Comparison of ENCODE assay signal across 15 cellular contexts in the genomic region with DNA sequence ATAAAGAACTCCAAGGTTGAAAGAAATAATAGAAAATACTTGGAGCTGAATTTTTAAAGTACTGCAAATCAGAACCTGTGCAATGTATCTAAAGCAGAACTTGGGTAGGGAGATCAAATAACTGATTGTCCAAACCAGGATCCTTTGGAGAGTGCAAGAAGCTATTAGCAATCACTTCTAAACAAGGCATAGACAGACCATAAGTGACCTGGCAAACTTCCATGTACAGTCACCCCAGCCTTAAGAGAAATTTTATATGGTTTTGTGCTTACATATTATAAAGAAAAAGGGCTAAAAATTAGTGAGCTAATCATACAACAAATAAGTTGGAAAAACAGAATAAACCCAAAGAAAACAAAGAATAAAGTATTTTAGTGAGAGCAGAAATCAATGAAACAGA. TPM values are rescaled to one million over a fixed set of nuclear protein-coding genes. Genes with fewer than 3 reads are reported as not detected.
A peak's percentile ranks its signal among the peaks of the same experiment; 100 is the strongest.
DNase-seq lines count a peak whose midpoint lies in the region; ATAC-seq, FAIRE-seq and TF ChIP-seq lines count a peak whose summit lies in the region.
"Had no signal": no experiment of that assay in that cellular context is flagged by ENCODE, and none has a peak within 500 bp of the region (broad histone marks: within the 10 kb centered on the region; RNA-seq: fewer than 3 reads in every experiment).

No MANE protein-coding gene starts in this region.

- ATAC-seq in IMR-90 (ENCODE audit: low read depth) (no peak), K562 (no peak), GM18873 (IDR thresholded peaks at IDR 0.05; ENCODE audit: low FRiP score, unreplicated experiment) (no peak), HG02763 (IDR thresholded peaks at IDR 0.05; ENCODE audit: unreplicated experiment) (no peak)

- no peak overlapping the region for H4K8ac ChIP-seq in IMR-90 (ENCODE audit: low read depth in 2 of 2, low read length in 2 of 2)

- H3K4me2 ChIP-seq in IMR-90 (ENCODE audit: low read depth, low read length) = no peak overlapping the region
- H3K4me2 ChIP-seq in K562 (ENCODE audit: insufficient read depth, low read length) = no peak overlapping the region

- H3K4me1 ChIP-seq in IMR-90 (ENCODE audit: control insufficient read depth, insufficient read depth, low read length) = peaks cover 4% of the 10 kb centered on the region; the same call in 1 of the 2 replicates
- H3K4me1 ChIP-seq in K562 (replicated peaks in 1 of 2; ENCODE audit: control insufficient read depth in 2 of 2, insufficient read depth in 2 of 2, low read length in 2 of 2) = no peaks in the 10 kb centered on the region

- H3K79me2 ChIP-seq in K562 (ENCODE audit: control insufficient read depth, insufficient read depth, low read length) = no peaks in the 10 kb centered on the region

- intact Hi-C loops in IMR-90 (cut with micrococcal nuclease) (no loop called here), K562 (cut with micrococcal nuclease) (no loop called here)

- no peak overlapping the region for H2AK9ac ChIP-seq in IMR-90 (replicated peaks; ENCODE audit: low read depth, low read length, poor library complexity)

- POLR2A ChIA-PET in IMR-90 (lab: Charles Lee; ENCODE audit: unreplicated experiment) (interaction anchor here (0.5 kb wide), 1 partner anchor 11 kb away, joined by 6 read pairs; no protein-coding TSS in a partner anchor), K562 (lab: Yijun Ruan, JAX) (no interaction called here)

- H3K27ac ChIP-seq in IMR-90 (ENCODE audit: insufficient read depth, low read length) = no peak overlapping the region
- H3K27ac ChIP-seq in K562 (ENCODE audit: extremely low read depth, low read depth, low read length) = no peak overlapping the region

- peak; percentile 16 for DNase-seq in EH (ENCODE audit: low read depth)
- peak; percentile 58 for DNase-seq in IMR-90
- no peak for DNase-seq in K562 (ENCODE audit: extremely low read depth in 1 of 4, low spot score in 3 of 4)
- peak; percentile 59 for DNase-seq in iris pigment epithelial cell (ENCODE audit: low read depth)
- DNase-seq in NCI-H524 (lab: John Stamatoyannopoulos, UW) = no peak
- DNase-seq: ACHN; C1 segment of cervical spinal cord; CD4-positive, alpha-beta T cell; DMS79; EL; GDM1; H7 had no signal

- BruUV-seq in IMR-90 (replicated peaks; lab: Mats Ljungman, UMichigan) (no TSS peak), K562 (replicated peaks; lab: Mats Ljungman, UMichigan) (no TSS peak)

- FAIRE-seq in K562 (lab: Jason Lieb, UNC) = peak; percentile 26
- FAIRE-seq: GM12892 had no signal

- H4K91ac ChIP-seq in IMR-90 (ENCODE audit: insufficient read depth, low read depth, low read length) = no peak overlapping the region

- H3K4ac ChIP-seq in IMR-90 (ENCODE audit: low read depth, low read length) = no peak overlapping the region

- no peak overlapping the region for H3K56ac ChIP-seq in IMR-90 (ENCODE audit: extremely low read depth, insufficient read depth, low read length)

- H4K20me1 ChIP-seq in IMR-90 (ENCODE audit: insufficient read depth, low read length) (no peaks in the 10 kb centered on the region; the same call in 1 of the 2 replicates), K562 (replicated peaks; ENCODE audit: control insufficient read depth, insufficient read depth, low read length) (no peaks in the 10 kb centered on the region)

- TF ChIP-seq EP300 in K562 (IDR thresholded peaks at IDR 0.05; ENCODE audit: low read length) = no peak

- TF ChIP-seq POLR2A in IMR-90 (IDR thresholded peaks at IDR 0.05; ENCODE audit: low read depth, low read length) (no peak), K562 (conservative IDR thresholded peaks at IDR 0.05) (no peak)

- H3K23ac ChIP-seq in IMR-90 (ENCODE audit: low read depth, low read length) = no peak overlapping the region

- H2BK20ac ChIP-seq in IMR-90 (ENCODE audit: low read depth, low read length) = no peak overlapping the region

- no peak overlapping the region for H3K14ac ChIP-seq in IMR-90 (replicated peaks; ENCODE audit: low read depth, low read length)

- no peak overlapping the region for H3K18ac ChIP-seq in IMR-90 (ENCODE audit: low read depth, low read length)

- H2BK5ac ChIP-seq in IMR-90 (ENCODE audit: low read depth, low read length, poor library complexity, severe bottlenecking) = no peak overlapping the region

- H3K79me1 ChIP-seq in IMR-90 (ENCODE audit: low read depth in 1 of 2, low read length in 2 of 2) = peaks cover 7 to 12% of the 10 kb centered on the region in 2 experiments; a peak in 3 of 4 replicates

- TF ChIP-seq RAD21 in IMR-90 (IDR thresholded peaks at IDR 0.05; ENCODE audit: low read length) (no peak), K562 (CRISPR knock-in tag; conservative IDR thresholded peaks at IDR 0.05 in 1 of 2, IDR thresholded peaks at IDR 0.05 in 1 of 2) (no peak)

- no peak overlapping the region for H3K4me3 ChIP-seq in IMR-90 (ENCODE audit: insufficient read depth, low read depth, low read length)
- H3K4me3 ChIP-seq in K562 = no peak overlapping the region

- H3K9ac ChIP-seq in IMR-90 (ENCODE audit: low read depth, low read length) (no peak overlapping the region), K562 (ENCODE audit: insufficient read depth in 1 of 2, low read depth in 2 of 2, low read length in 2 of 2) (no peak overlapping the region)

- CTCF ChIA-PET in IMR-90 (lab: Yijun Ruan, JAX) = no interaction called here
- CTCF ChIA-PET in K562 (lab: Yijun Ruan, JAX; ENCODE audit: low intra/inter-chr PET ratio) = no interaction called here

- H3K9me1 ChIP-seq in IMR-90 (ENCODE audit: insufficient read depth, low read length) (peaks cover 5% of the 10 kb centered on the region; the same call in 1 of the 2 replicates), K562 (ENCODE audit: control insufficient read depth, insufficient read depth, low read length) (no peaks in the 10 kb centered on the region)

- dilution Hi-C loops in IMR-90 (cut with HindIII; ENCODE audit: low sequenced_read_pairs, unreplicated experiment) = no loop called here

- in situ Hi-C loops in IMR-90 (cut with MboI; ENCODE audit: low sequenced_read_pairs) = no loop called here
- in situ Hi-C loops in K562 (cut with MboI) = loop anchor here (25.0 kb wide), 1 partner anchor 1411 kb away; no protein-coding TSS in a partner anchor

- TF ChIP-seq CTCF in IMR-90 (conservative IDR thresholded peaks at IDR 0.05; ENCODE audit: low read depth, low read length) = no peak
- TF ChIP-seq CTCF in K562 (IDR thresholded peaks at IDR 0.05 in 2 of 3, conservative IDR thresholded peaks at IDR 0.05 in 1 of 3; ENCODE audit: insufficient read depth in 2 of 3, low read depth in 1 of 3, low read length in 3 of 3) = no peak

- H3K27me3 ChIP-seq in IMR-90 (ENCODE audit: control insufficient read depth, insufficient read depth, low read length) (no peaks in the 10 kb centered on the region), K562 (ENCODE audit: control insufficient read depth in 2 of 2, insufficient read depth in 2 of 2, low read length in 2 of 2) (no peaks in the 10 kb centered on the region)

- H2AFZ ChIP-seq in IMR-90 (replicated peaks; ENCODE audit: low read length, poor library complexity) (no peak overlapping the region), K562 (ENCODE audit: low read depth, low read length) (no peak overlapping the region)

- H2BK120ac ChIP-seq in IMR-90 (ENCODE audit: low read depth, low read length) = no peak overlapping the region

- no peak overlapping the region for H2BK15ac ChIP-seq in IMR-90 (ENCODE audit: low read depth, low read length)

- no peak overlapping the region for H2AK5ac ChIP-seq in IMR-90 (ENCODE audit: low read depth, low read length)

- no peak overlapping the region for H4K5ac ChIP-seq in IMR-90 (ENCODE audit: low read depth, low read length)

- peaks cover 10% of the 10 kb centered on the region for H3K36me3 ChIP-seq in IMR-90 (ENCODE audit: control insufficient read depth, insufficient read depth, low read length)
- no peaks in the 10 kb centered on the region for H3K36me3 ChIP-seq in K562 (ENCODE audit: control insufficient read depth, insufficient read depth, low read length)

- H3K9me3 ChIP-seq in IMR-90 (ENCODE audit: control insufficient read depth, insufficient read depth, low read length) = no peaks in the 10 kb centered on the region
- H3K9me3 ChIP-seq in K562 (replicated peaks; ENCODE audit: control insufficient read depth, insufficient read depth, low read depth, low read length) = 0 out of 2 replicates have a peak, but pooled peaks cover 2% of the 10 kb centered on the region

RNA-seq across cellular contexts. Expression of a gene that starts 35.2 kb away (rescaled TPM):
- total RNA-seq in IMR-90 (2012; rRNA removed) = 20.1 and 25.3 TPM in 2 replicates
- 15.7 TPM in 2 replicates for polyA plus RNA-seq in IMR-90 (2012; rRNA removed)
- 12.3 and 13.0 TPM in 2 replicates for polyA plus RNA-seq in IMR-90 (2012; cell fraction: cytosol; rRNA removed)
- polyA plus RNA-seq in IMR-90 (2012; cell fraction: nucleus; rRNA removed; ENCODE audit: low replicate concordance) = 15.5 and 21.8 TPM in 2 replicates
- 33.1 and 48.0 TPM in 2 replicates for total RNA-seq in K562 (2011; cell fraction: chromatin; rRNA removed; ENCODE audit: low replicate concordance)
- 14.3 and 15.1 TPM in 2 replicates for total RNA-seq in K562 (2011; cell fraction: nucleolus; rRNA removed)
- total RNA-seq in K562 (2011; cell fraction: nucleoplasm; rRNA removed) = 24.0 and 42.4 TPM in 2 replicates
- total RNA-seq in K562 (2014; rRNA removed) = 18.4 and 18.8 TPM in 2 replicates
- total RNA-seq in K562 (2014; rRNA removed; fragmentation: Illumina TruSeq; extraction: Trizol) = 18.2 and 23.6 TPM in 2 replicates
- 9.6 and 9.8 TPM in 2 replicates for total RNA-seq in K562 (2015; rRNA removed; fragmentation: Illumina TruSeq; extraction: Trizol)
- 22.2 and 25.9 TPM in 2 replicates for total RNA-seq in K562 (2021)
- polyA plus RNA-seq in K562 (2011; rRNA removed) = 9.4 and 18.0 TPM in 2 replicates
- 10.5 and 11.5 TPM in 2 replicates for polyA plus RNA-seq in K562 (2011; cell fraction: cytosol; rRNA removed)
- 10.1 and 12.7 TPM in 2 replicates for polyA plus RNA-seq in K562 (2011; cell fraction: nucleus; rRNA removed)
- 16.9 and 20.9 TPM in 2 replicates for polyA plus RNA-seq in K562 (2012)
- 14.5 and 16.1 TPM in 2 replicates for polyA plus RNA-seq in K562 (2014; fragmentation: Illumina TruSeq; extraction: Trizol)
- polyA plus RNA-seq in K562 (2014; fragmentation: Nextera tagmentation; extraction: Ambion mirVana) = 10 to 100 TPM in 1 of 2 experiments, 1 to 10 TPM in 1; 9.2 to 12.6 TPM
- polyA plus RNA-seq in K562 (2014; rRNA removed) = 13.7 and 15.9 TPM in 2 replicates
- polyA minus RNA-seq in K562 (2011; rRNA and poly(A)+ RNA removed) = 12.8 and 21.7 TPM in 2 replicates
- 13.2 and 16.8 TPM in 2 replicates for polyA minus RNA-seq in K562 (2011; cell fraction: cytosol; rRNA and poly(A)+ RNA removed)
- polyA minus RNA-seq in K562 (2011; cell fraction: nucleus; rRNA and poly(A)+ RNA removed) = 10.9 and 11.0 TPM in 2 replicates
- total RNA-seq: CD4-positive, alpha-beta T cell had no signal

Comparison
In these comparisons a context has a peak if more than half of its experiments do, and no peak if none do; other contexts are left out.
1. DNase-seq: peak in EH (single experiment), IMR-90 (single experiment) and iris pigment epithelial cell (single experiment); none in K562 (0 of 4) and NCI-H524 (0 of 2).